In the genomic region with DNA sequence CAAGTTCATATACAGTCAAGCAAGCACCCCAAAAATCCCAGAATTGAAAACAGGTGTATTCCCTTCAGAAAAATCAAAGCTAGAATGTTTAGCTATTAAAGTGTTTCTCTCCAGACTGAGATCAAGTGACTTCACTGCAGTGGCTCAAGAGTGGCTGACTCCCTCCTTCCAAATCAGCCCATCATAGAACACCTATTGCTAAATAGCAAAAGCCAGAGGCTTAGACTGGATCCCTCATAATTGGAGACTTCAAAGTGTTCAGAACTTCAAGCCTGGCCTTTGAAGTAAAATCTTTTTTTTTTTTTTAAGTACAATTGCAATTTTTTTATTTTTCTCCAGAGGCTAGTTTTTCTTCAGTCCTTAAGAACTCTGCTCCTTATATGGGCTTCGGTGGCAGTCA, we compare ENCODE assay signal across 16 cellular contexts. TPM values are rescaled to one million over a fixed set of nuclear protein-coding genes. Genes with fewer than 3 reads are reported as not detected.
A peak's percentile ranks its signal among the peaks of the same experiment; 100 is the strongest.
DNase-seq lines count a peak whose midpoint lies in the region; ATAC-seq, FAIRE-seq and TF ChIP-seq lines count a peak whose summit lies in the region.
"Had no signal": no experiment of that assay in that cellular context is flagged by ENCODE, and none has a peak within 500 bp of the region (broad histone marks: within the 10 kb centered on the region; RNA-seq: fewer than 3 reads in every experiment).

No MANE protein-coding gene starts in this region.

- H3K9me3 ChIP-seq in CD4-positive, alpha-beta memory T cell (ENCODE audit: control insufficient read depth in 1 of 2, low read length in 2 of 2) = no peaks in the 10 kb centered on the region
- H3K9me3 ChIP-seq in HEK293 (ENCODE audit: control insufficient read depth, insufficient read depth, low read depth, low read length) = no peaks in the 10 kb centered on the region
- H3K9me3 ChIP-seq in astrocyte (ENCODE audit: insufficient read depth, low read depth, low read length) = no peaks in the 10 kb centered on the region
- H3K9me3 ChIP-seq: gastroesophageal sphincter, spleen had no signal

- peak overlapping the region; percentile 50 to 83 (median 72) for H3K27ac Mint-ChIP-seq in CD4-positive, alpha-beta memory T cell
- peak overlapping the region; percentile 84 for H3K27ac Mint-ChIP-seq in astrocyte (ENCODE audit: unreplicated experiment)
- peak overlapping the region; percentile 29 to 69 (median 54) for H3K27ac Mint-ChIP-seq in nephron

- ATAC-seq in GM21825 (IDR thresholded peaks at IDR 0.05; ENCODE audit: unreplicated experiment) = no peak
- no peak for ATAC-seq in GM21447 (IDR thresholded peaks at IDR 0.05; ENCODE audit: unreplicated experiment)
- ATAC-seq: gastroesophageal sphincter had no signal

- H3K4me1 Mint-ChIP-seq in CD4-positive, alpha-beta memory T cell = peaks cover 36 to 59% (median 44%) of the 10 kb centered on the region in 4 donors
- peaks cover 26% of the 10 kb centered on the region for H3K4me1 Mint-ChIP-seq in astrocyte (ENCODE audit: low read depth, unreplicated experiment)
- H3K4me1 Mint-ChIP-seq in nephron = peaks cover 45% of the 10 kb centered on the region

- no peak for DNase-seq in CD4-positive, alpha-beta memory T cell
- DNase-seq in astrocyte (ENCODE audit: low read depth) = no peak
- DNase-seq in cerebellum (ENCODE audit: low spot score) = no peak
- DNase-seq: activated naive CD4-positive, alpha-beta T cell treated with anti-CD3 and anti-CD28 coated beads, Interleukin-2, amount 50 U/mL, for 16 hours; central memory CD4-positive, alpha-beta T cell; NCI-H1694; NCI-H446 treated with DMSO at 0.1 percent for 48 hours; spleen had no signal

- CTCF ChIA-PET in CD4-positive, alpha-beta memory T cell (lab: Charles Lee; ENCODE audit: partially characterized antibody) = interaction anchor here (1.5 kb wide), 1 partner anchor 86 kb away, joined by 4 read pairs; no protein-coding TSS in a partner anchor
- CTCF ChIA-PET in HEK293 (lab: Yijun Ruan, JAX) = interaction anchor here (0.6 to 0.7 kb wide), 3 partner anchors 21 to 95 kb away, joined by 3 read pairs; no protein-coding TSS in a partner anchor

- H4K20me1 ChIP-seq in astrocyte (ENCODE audit: insufficient read depth, low read length) = peaks cover 81% of the 10 kb centered on the region

- FAIRE-seq in astrocyte (lab: Jason Lieb, UNC) = no peak
- FAIRE-seq: endometrium, islet of Langerhans had no signal

- TF ChIP-seq CTCF in HEK293 (tag by site-specific recombination; IDR thresholded peaks at IDR 0.05) (no peak), astrocyte (IDR thresholded peaks at IDR 0.05; ENCODE audit: insufficient read depth, low read depth, low read length) (no peak), nephron (IDR thresholded peaks at IDR 0.05; ENCODE audit: unreplicated experiment in 3 of 3) (no peak)

- intact Hi-C loops in CD4-positive, alpha-beta memory T cell (cut with micrococcal nuclease) = no loop called here

- peaks cover 3 to 5% of the 10 kb centered on the region in 2 donors for H3K36me3 Mint-ChIP-seq in CD4-positive, alpha-beta memory T cell
- peaks cover 21% of the 10 kb centered on the region for H3K36me3 Mint-ChIP-seq in astrocyte (ENCODE audit: low read depth, unreplicated experiment)
- H3K36me3 Mint-ChIP-seq in nephron (ENCODE audit: low read depth) = peaks cover 16% of the 10 kb centered on the region

- peaks cover 96% of the 10 kb centered on the region for H3K79me2 ChIP-seq in astrocyte (ENCODE audit: insufficient read depth, low read length)

- peak overlapping the region; percentile 33 for H3K4me2 ChIP-seq in astrocyte (ENCODE audit: low read length)

- H3K36me3 ChIP-seq in CD4-positive, alpha-beta memory T cell (ENCODE audit: insufficient read depth, low read length) = no peaks in the 10 kb centered on the region
- H3K36me3 ChIP-seq in HEK293 (ENCODE audit: control insufficient read depth in 2 of 2, insufficient read depth in 1 of 2, low read length in 2 of 2) (peaks cover 0 to 4% of the 10 kb centered on the region in 2 experiments; a peak in 2 of 3 replicates), astrocyte (ENCODE audit: insufficient read depth, low read length) (peaks cover 23% of the 10 kb centered on the region)

- H3K4me1 ChIP-seq in CD4-positive, alpha-beta memory T cell (ENCODE audit: insufficient read depth, low read length) = peaks cover 60% of the 10 kb centered on the region
- peaks cover 8% of the 10 kb centered on the region for H3K4me1 ChIP-seq in HEK293 (ENCODE audit: control insufficient read depth, insufficient read depth, low read length)
- peaks cover 21% of the 10 kb centered on the region for H3K4me1 ChIP-seq in astrocyte (ENCODE audit: insufficient read depth, low read length)

- H3K27ac ChIP-seq in CD4-positive, alpha-beta memory T cell (ENCODE audit: low read depth, low read length) = no peak overlapping the region
- H3K27ac ChIP-seq in HEK293 (ENCODE audit: extremely low read depth, low read depth, low read length) (no peak overlapping the region), astrocyte (ENCODE audit: low read depth, low read length) (peak overlapping the region; percentile 21)
- H3K27ac ChIP-seq: gastroesophageal sphincter, SK-N-MC, spleen had no signal

- POLR2A ChIA-PET in CD4-positive, alpha-beta memory T cell (lab: Charles Lee; ENCODE audit: partially characterized antibody) = interaction anchor here (1.2 kb wide), 1 partner anchor 133 kb away, joined by 3 read pairs; no protein-coding TSS in a partner anchor
- POLR2A ChIA-PET in HEK293 (lab: Yijun Ruan, JAX) = interaction anchor here (0.6 kb wide), 1 partner anchor 1805 kb away, joined by 5 read pairs; no protein-coding TSS in a partner anchor

- no peak overlapping the region for H3K4me3 ChIP-seq in CD4-positive, alpha-beta memory T cell (ENCODE audit: low read length in 2 of 2)
- H3K4me3 ChIP-seq in HEK293 (ENCODE audit: low read depth, low read length) (no peak overlapping the region), astrocyte (ENCODE audit: insufficient read depth, low read depth, low read length) (no peak overlapping the region)
- H3K4me3 ChIP-seq: gastroesophageal sphincter, SK-N-MC, spleen had no signal

- H3K4me3 Mint-ChIP-seq in CD4-positive, alpha-beta memory T cell = peak overlapping the region in 2 of 8 donors; percentile 40 to 61
- H3K4me3 Mint-ChIP-seq in astrocyte (ENCODE audit: unreplicated experiment) (peak overlapping the region; percentile 77), nephron (peak overlapping the region; percentile 43 to 68 (median 64))

- no peak overlapping the region for H3K9ac ChIP-seq in astrocyte (ENCODE audit: low read length)

- no peak overlapping the region for H2AFZ ChIP-seq in astrocyte (ENCODE audit: low read depth, low read length)

- no peaks in the 10 kb centered on the region for H3K9me3 Mint-ChIP-seq in CD4-positive, alpha-beta memory T cell
- no peaks in the 10 kb centered on the region for H3K9me3 Mint-ChIP-seq in astrocyte (ENCODE audit: unreplicated experiment)
- no peaks in the 10 kb centered on the region for H3K9me3 Mint-ChIP-seq in nephron

- no peaks in the 10 kb centered on the region for H3K27me3 Mint-ChIP-seq in CD4-positive, alpha-beta memory T cell
- H3K27me3 Mint-ChIP-seq in astrocyte (ENCODE audit: low read depth, unreplicated experiment) = no peaks in the 10 kb centered on the region
- no peaks in the 10 kb centered on the region for H3K27me3 Mint-ChIP-seq in nephron (ENCODE audit: low read depth)

- no peaks in the 10 kb centered on the region for H3K27me3 ChIP-seq in CD4-positive, alpha-beta memory T cell (ENCODE audit: insufficient read depth, low read length)
- H3K27me3 ChIP-seq in astrocyte (ENCODE audit: insufficient read depth, low read length) = no peaks in the 10 kb centered on the region
- H3K27me3 ChIP-seq: gastroesophageal sphincter, spleen had no signal

TF ChIP-seq in HEK293, 187 proteins besides CTCF, POLR2A, EP300 and RAD21:
- peak; percentile 58 for TF ChIP-seq ZBTB17 (tag by site-specific recombination; IDR thresholded peaks at IDR 0.05)
- no peak for TF ChIP-seq MEIS1 (CRISPR knock-in tag; IDR thresholded peaks at IDR 0.05; ENCODE audit: borderline replicate concordance)

RNA-seq across cellular contexts. Expression of gene CERS5, which starts 50.0 kb away (rescaled TPM):
- 10 to 100 TPM; 42.1 to 48.2 TPM for total RNA-seq in CD4-positive, alpha-beta memory T cell
- 10 to 100 TPM; 45.1 to 62.7 TPM for polyA plus RNA-seq in CD4-positive, alpha-beta memory T cell
- 115 and 118 TPM in 2 replicates for total RNA-seq in astrocyte
- total RNA-seq in cerebellum = 93.8 TPM
